In genomic region chr18:9177466-9177865, GRCh38 we compare ENCODE assay signal across 16 cellular contexts.
"Had no signal": no experiment of that assay in that cellular context is flagged by ENCODE, and none has a peak within 500 bp of the region (broad histone marks: within the 10 kb centered on the region; RNA-seq: fewer than 3 reads in every experiment).

No MANE protein-coding gene starts in this region.

- H3K36me3 Mint-ChIP-seq: immature natural killer cell, natural killer cell had no signal

- H3K27me3 Mint-ChIP-seq: activated CD4-positive, alpha-beta memory T cell treated with anti-CD3 and anti-CD28 coated beads for 36 hours; activated naive CD8-positive, alpha-beta T cell treated with anti-CD3 and anti-CD28 coated beads for 36 hours had no signal

- H3K36me3 ChIP-seq: ovary had no signal

- H3K27ac ChIP-seq: lower lobe of right lung, ovary, WERI-Rb-1 had no signal

- H3K9me3 ChIP-seq: lower lobe of right lung, ovary had no signal

- H3K4me3 Mint-ChIP-seq: activated CD4-positive, alpha-beta memory T cell treated with anti-CD3 and anti-CD28 coated beads for 36 hours; activated naive CD8-positive, alpha-beta T cell treated with anti-CD3 and anti-CD28 coated beads for 36 hours; immature natural killer cell; natural killer cell had no signal

- H3K27ac Mint-ChIP-seq: activated CD4-positive, alpha-beta memory T cell treated with anti-CD3 and anti-CD28 coated beads for 36 hours; activated naive CD8-positive, alpha-beta T cell treated with anti-CD3 and anti-CD28 coated beads for 36 hours had no signal

- FAIRE-seq: colon, endometrium, frontal cortex had no signal

- H3K27me3 ChIP-seq: ovary had no signal

- H3K4me3 ChIP-seq: lower lobe of right lung, ovary had no signal

- ATAC-seq: natural killer cell, sciatic nerve had no signal

- DNase-seq: activated CD4-positive, alpha-beta memory T cell treated with anti-CD3 and anti-CD28 coated beads for 36 hours; activated CD4-positive, alpha-beta T cell treated with anti-CD3 and anti-CD28 coated beads for 4 hours; activated effector memory CD4-positive, alpha-beta T cell treated with anti-CD3 and anti-CD28 coated beads, Interleukin-2, amount 50 U/mL, for 16 hours; activated naive CD8-positive, alpha-beta T cell treated with anti-CD3 and anti-CD28 coated beads for 36 hours; amygdala; caudate nucleus; immature natural killer cell; lower lobe of right lung; natural killer cell; ovary; stimulated activated naive CD4-positive, alpha-beta T cell; WERI-Rb-1 had no signal

- H3K9me3 Mint-ChIP-seq: activated naive CD8-positive, alpha-beta T cell treated with anti-CD3 and anti-CD28 coated beads for 36 hours; immature natural killer cell; natural killer cell had no signal
